18 cellular contexts compared by ENCODE assay signal in the genomic region with DNA sequence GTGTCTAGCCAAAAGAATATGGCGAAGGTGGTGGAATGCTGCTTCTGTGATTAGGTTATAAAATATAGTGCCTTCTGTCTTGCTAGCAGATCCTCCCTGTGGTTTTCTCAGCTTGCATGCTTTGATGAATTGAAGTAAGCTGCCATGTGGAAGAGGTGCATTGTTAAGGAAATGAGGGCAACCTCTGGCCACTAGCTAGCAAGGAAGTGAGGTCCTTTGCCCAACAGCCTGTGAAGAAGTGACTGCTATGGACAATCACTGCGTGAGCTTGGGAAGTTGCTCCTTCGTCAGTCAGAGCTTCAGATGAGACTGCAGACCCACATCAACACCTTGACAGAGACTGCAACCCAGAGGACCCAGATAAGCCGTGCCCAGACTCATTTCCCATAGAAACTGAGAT.
DNase-seq lines count a peak whose midpoint lies in the region; ATAC-seq and TF ChIP-seq lines count a peak whose summit lies in the region.
"Had no signal": no experiment of that assay in that cellular context is flagged by ENCODE, and none has a peak within 500 bp of the region (broad histone marks: within the 10 kb centered on the region; RNA-seq: fewer than 3 reads in every experiment).

No MANE protein-coding gene starts in this region.

- dilution Hi-C loops in mammary epithelial cell (cut with HindIII; ENCODE audit: low sequenced_read_pairs): no loop called here

- CTCF ChIA-PET in mammary epithelial cell (lab: Charles Lee; ENCODE audit: low non-redundant PET): no interaction called here
- CTCF ChIA-PET in MCF 10A (lab: Yijun Ruan, JAX): interaction anchor here (0.6 to 4.1 kb wide), 4 partner anchors 10 to 452 kb away, joined by 3 to 21 read pairs (median 9); no protein-coding TSS in a partner anchor
- CTCF ChIA-PET in WTC11 (lab: Charles Lee): interaction anchor here (0.7 to 1.0 kb wide), 3 partner anchors 24 to 453 kb away, joined by 3 to 4 read pairs (median 3); no protein-coding TSS in a partner anchor

- H3K27me3 ChIP-seq in mammary epithelial cell (ENCODE audit: insufficient read depth, low read length) (no peaks in the 10 kb centered on the region), SJCRH30 (no peaks in the 10 kb centered on the region)
- H3K27me3 ChIP-seq: MG63, SJSA1 had no signal

- H3K4me3 Mint-ChIP-seq in MCF 10A (ENCODE audit: unreplicated experiment): no peak overlapping the region
- H3K4me3 Mint-ChIP-seq in WTC11: no peak overlapping the region

- H3K36me3 Mint-ChIP-seq in MCF 10A (ENCODE audit: insufficient read depth, unreplicated experiment): peaks cover 6% of the 10 kb centered on the region
- H3K36me3 Mint-ChIP-seq in WTC11: peaks cover 6% of the 10 kb centered on the region

- DNase-seq in mammary epithelial cell: no peak
- no peak for DNase-seq in MCF 10A (ENCODE audit: unreplicated experiment)
- DNase-seq in WTC11 (ENCODE audit: low spot score): peak; percentile 15
- DNase-seq in iPS-NIHi7 (ENCODE audit: extremely low spot score): peak; percentile 48
- DNase-seq in activated naive CD4-positive, alpha-beta T cell treated with Interleukin-2 at 50 U/mL for 16 hours: no peak
- no peak for DNase-seq in epidermal melanocyte (ENCODE audit: insufficient read length, low spot score)
- DNase-seq in SJCRH30: no peak
- no peak for DNase-seq in DMS153 treated with DMSO at 0.1 percent for 48 hours (lab: John Stamatoyannopoulos, UW; ENCODE audit: unreplicated experiment)
- DNase-seq: 8988T, C1 segment of cervical spinal cord, DMS53, KBM-7, MG63, NCI-H1105, NCI-H187, NCI-H510A had no signal

- H3K27me3 Mint-ChIP-seq in MCF 10A (ENCODE audit: insufficient read depth, unreplicated experiment) (no peaks in the 10 kb centered on the region), WTC11 (ENCODE audit: low read depth) (no peaks in the 10 kb centered on the region; the same call in 1 of the 2 replicates)

- H3K9me3 Mint-ChIP-seq in MCF 10A (ENCODE audit: unreplicated experiment) (no peaks in the 10 kb centered on the region), WTC11 (peaks cover 14% of the 10 kb centered on the region)

- TF ChIP-seq CTCF in mammary epithelial cell (conservative IDR thresholded peaks at IDR 0.05 in 1 of 2, IDR thresholded peaks at IDR 0.05 in 1 of 2; ENCODE audit: extremely low read depth in 1 of 2, insufficient read depth in 1 of 2, low read depth in 1 of 2, low read length in 2 of 2) (no peak), MCF 10A (IDR thresholded peaks at IDR 0.05; ENCODE audit: unreplicated experiment) (no peak), WTC11 (IDR thresholded peaks at IDR 0.05) (no peak)

- no peak overlapping the region for H3K4me2 ChIP-seq in mammary epithelial cell (ENCODE audit: insufficient read depth, low read depth, low read length)

- ATAC-seq in WTC11: peak; percentile 99

- H3K36me3 ChIP-seq in mammary epithelial cell (ENCODE audit: insufficient read depth, low read length): no peaks in the 10 kb centered on the region
- H3K36me3 ChIP-seq in SJCRH30: no peaks in the 10 kb centered on the region
- H3K36me3 ChIP-seq: MG63, SJSA1 had no signal

- H2AFZ ChIP-seq in mammary epithelial cell (ENCODE audit: low read depth, low read length): peak overlapping the region; percentile 3

- 81% methylated on average over 4 of the region's 4 CpGs for WGBS in mammary epithelial cell (ENCODE audit: low coverage, missing lambda C conversion rate)

- H3K9me3 ChIP-seq in mammary epithelial cell (replicated peaks; ENCODE audit: insufficient read depth, low read length) (no peaks in the 10 kb centered on the region), SJCRH30 (replicated peaks) (no peaks in the 10 kb centered on the region)
- H3K9me3 ChIP-seq: MG63, SJSA1 had no signal

- in situ Hi-C loops in mammary epithelial cell (cut with MboI; ENCODE audit: low sequenced_read_pairs in 2 of 2): no loop called here

- H3K4me1 ChIP-seq in mammary epithelial cell (ENCODE audit: insufficient read depth, low read length) (peaks cover 14% of the 10 kb centered on the region), SJCRH30 (no peaks in the 10 kb centered on the region)
- H3K4me1 ChIP-seq: SJSA1 had no signal

- BruUV-seq in mammary epithelial cell (replicated peaks; lab: Mats Ljungman, UMichigan) (no TSS peak), MCF 10A (replicated peaks; lab: Mats Ljungman, UMichigan) (no TSS peak)

- H3K27ac ChIP-seq in mammary epithelial cell (ENCODE audit: insufficient read depth, low read depth, low read length): no peak overlapping the region
- no peak overlapping the region for H3K27ac ChIP-seq in SJCRH30
- H3K27ac ChIP-seq: HL-60, SJSA1 had no signal

- H3K9ac ChIP-seq in mammary epithelial cell (ENCODE audit: insufficient read depth, low read length): no peak overlapping the region

- no peaks in the 10 kb centered on the region for H4K20me1 ChIP-seq in mammary epithelial cell (ENCODE audit: insufficient read depth, low read length)

- H3K27ac Mint-ChIP-seq in MCF 10A (ENCODE audit: low read depth, unreplicated experiment) (no peak overlapping the region), WTC11 (no peak overlapping the region)

- H3K4me3 ChIP-seq in mammary epithelial cell (replicated peaks in 1 of 3; ENCODE audit: insufficient read depth in 1 of 3, low read depth in 2 of 3, low read length in 3 of 3) (no peak overlapping the region), SJCRH30 (no peak overlapping the region)
- H3K4me3 ChIP-seq: MG63, SJSA1 had no signal

- peaks cover 25% of the 10 kb centered on the region for H3K4me1 Mint-ChIP-seq in MCF 10A (ENCODE audit: insufficient read depth, unreplicated experiment)
- H3K4me1 Mint-ChIP-seq in WTC11: peaks cover 14% of the 10 kb centered on the region

- intact Hi-C loops in mammary epithelial cell (cut with micrococcal nuclease) (no loop called here), MCF 10A (cut with micrococcal nuclease) (no loop called here)

- POLR2A ChIA-PET in MCF 10A (lab: Yijun Ruan, JAX): interaction anchor here (0.8 kb wide), 2 partner anchors 68 to 429 kb away, joined by 3 to 4 read pairs; no protein-coding TSS in a partner anchor
- POLR2A ChIA-PET in WTC11 (lab: Charles Lee): no interaction called here

- H3K79me2 ChIP-seq in mammary epithelial cell (ENCODE audit: insufficient read depth, low read length): no peaks in the 10 kb centered on the region

TF ChIP-seq in WTC11, 78 proteins besides CTCF, POLR2A, EP300 and RAD21 (continues in another document):
- TF ChIP-seq HMGA2 (CRISPR knock-in tag; IDR thresholded peaks at IDR 0.05): no peak
- 0 out of 2 replicates have a peak, but pooled peaks have one; percentile 27 for TF ChIP-seq ZBTB21 (CRISPR knock-in tag; IDR thresholded peaks at IDR 0.05; ENCODE audit: borderline replicate concordance)
- TF ChIP-seq NR1H2 (CRISPR knock-in tag; IDR thresholded peaks at IDR 0.05): no peak
- TF ChIP-seq, protein P1, sequence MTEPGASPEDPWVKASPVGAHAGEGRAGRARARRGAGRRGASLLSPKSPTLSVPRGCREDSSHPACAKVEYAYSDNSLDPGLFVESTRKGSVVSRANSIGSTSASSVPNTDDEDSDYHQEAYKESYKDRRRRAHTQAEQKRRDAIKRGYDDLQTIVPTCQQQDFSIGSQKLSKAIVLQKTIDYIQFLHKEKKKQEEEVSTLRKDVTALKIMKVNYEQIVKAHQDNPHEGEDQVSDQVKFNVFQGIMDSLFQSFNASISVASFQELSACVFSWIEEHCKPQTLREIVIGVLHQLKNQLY (CRISPR knock-in tag; IDR thresholded peaks at IDR 0.05): no peak
- TF ChIP-seq, protein P2, sequence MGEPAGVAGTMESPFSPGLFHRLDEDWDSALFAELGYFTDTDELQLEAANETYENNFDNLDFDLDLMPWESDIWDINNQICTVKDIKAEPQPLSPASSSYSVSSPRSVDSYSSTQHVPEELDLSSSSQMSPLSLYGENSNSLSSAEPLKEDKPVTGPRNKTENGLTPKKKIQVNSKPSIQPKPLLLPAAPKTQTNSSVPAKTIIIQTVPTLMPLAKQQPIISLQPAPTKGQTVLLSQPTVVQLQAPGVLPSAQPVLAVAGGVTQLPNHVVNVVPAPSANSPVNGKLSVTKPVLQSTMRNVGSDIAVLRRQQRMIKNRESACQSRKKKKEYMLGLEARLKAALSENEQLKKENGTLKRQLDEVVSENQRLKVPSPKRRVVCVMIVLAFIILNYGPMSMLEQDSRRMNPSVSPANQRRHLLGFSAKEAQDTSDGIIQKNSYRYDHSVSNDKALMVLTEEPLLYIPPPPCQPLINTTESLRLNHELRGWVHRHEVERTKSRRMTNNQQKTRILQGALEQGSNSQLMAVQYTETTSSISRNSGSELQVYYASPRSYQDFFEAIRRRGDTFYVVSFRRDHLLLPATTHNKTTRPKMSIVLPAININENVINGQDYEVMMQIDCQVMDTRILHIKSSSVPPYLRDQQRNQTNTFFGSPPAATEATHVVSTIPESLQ (CRISPR knock-in tag; IDR thresholded peaks at IDR 0.05): no peak
- TF ChIP-seq, protein P3, sequence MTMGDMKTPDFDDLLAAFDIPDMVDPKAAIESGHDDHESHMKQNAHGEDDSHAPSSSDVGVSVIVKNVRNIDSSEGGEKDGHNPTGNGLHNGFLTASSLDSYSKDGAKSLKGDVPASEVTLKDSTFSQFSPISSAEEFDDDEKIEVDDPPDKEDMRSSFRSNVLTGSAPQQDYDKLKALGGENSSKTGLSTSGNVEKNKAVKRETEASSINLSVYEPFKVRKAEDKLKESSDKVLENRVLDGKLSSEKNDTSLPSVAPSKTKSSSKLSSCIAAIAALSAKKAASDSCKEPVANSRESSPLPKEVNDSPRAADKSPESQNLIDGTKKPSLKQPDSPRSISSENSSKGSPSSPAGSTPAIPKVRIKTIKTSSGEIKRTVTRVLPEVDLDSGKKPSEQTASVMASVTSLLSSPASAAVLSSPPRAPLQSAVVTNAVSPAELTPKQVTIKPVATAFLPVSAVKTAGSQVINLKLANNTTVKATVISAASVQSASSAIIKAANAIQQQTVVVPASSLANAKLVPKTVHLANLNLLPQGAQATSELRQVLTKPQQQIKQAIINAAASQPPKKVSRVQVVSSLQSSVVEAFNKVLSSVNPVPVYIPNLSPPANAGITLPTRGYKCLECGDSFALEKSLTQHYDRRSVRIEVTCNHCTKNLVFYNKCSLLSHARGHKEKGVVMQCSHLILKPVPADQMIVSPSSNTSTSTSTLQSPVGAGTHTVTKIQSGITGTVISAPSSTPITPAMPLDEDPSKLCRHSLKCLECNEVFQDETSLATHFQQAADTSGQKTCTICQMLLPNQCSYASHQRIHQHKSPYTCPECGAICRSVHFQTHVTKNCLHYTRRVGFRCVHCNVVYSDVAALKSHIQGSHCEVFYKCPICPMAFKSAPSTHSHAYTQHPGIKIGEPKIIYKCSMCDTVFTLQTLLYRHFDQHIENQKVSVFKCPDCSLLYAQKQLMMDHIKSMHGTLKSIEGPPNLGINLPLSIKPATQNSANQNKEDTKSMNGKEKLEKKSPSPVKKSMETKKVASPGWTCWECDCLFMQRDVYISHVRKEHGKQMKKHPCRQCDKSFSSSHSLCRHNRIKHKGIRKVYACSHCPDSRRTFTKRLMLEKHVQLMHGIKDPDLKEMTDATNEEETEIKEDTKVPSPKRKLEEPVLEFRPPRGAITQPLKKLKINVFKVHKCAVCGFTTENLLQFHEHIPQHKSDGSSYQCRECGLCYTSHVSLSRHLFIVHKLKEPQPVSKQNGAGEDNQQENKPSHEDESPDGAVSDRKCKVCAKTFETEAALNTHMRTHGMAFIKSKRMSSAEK (CRISPR knock-in tag; IDR thresholded peaks at IDR 0.05; ENCODE audit: borderline replicate concordance): no peak

Comparison
In these comparisons a context has a peak if more than half of its experiments do, and no peak if none do; other contexts are left out.
1. DNase-seq: peak in WTC11 (single experiment) and iPS-NIHi7 (single experiment); none in mammary epithelial cell (single experiment), MCF 10A (single experiment), activated naive CD4-positive, alpha-beta T cell treated with Interleukin-2 at 50 U/mL for 16 hours (single experiment), epidermal melanocyte (single experiment), SJCRH30 (0 of 2) and DMS153 treated with DMSO at 0.1 percent for 48 hours (single experiment).